In the genomic region with DNA sequence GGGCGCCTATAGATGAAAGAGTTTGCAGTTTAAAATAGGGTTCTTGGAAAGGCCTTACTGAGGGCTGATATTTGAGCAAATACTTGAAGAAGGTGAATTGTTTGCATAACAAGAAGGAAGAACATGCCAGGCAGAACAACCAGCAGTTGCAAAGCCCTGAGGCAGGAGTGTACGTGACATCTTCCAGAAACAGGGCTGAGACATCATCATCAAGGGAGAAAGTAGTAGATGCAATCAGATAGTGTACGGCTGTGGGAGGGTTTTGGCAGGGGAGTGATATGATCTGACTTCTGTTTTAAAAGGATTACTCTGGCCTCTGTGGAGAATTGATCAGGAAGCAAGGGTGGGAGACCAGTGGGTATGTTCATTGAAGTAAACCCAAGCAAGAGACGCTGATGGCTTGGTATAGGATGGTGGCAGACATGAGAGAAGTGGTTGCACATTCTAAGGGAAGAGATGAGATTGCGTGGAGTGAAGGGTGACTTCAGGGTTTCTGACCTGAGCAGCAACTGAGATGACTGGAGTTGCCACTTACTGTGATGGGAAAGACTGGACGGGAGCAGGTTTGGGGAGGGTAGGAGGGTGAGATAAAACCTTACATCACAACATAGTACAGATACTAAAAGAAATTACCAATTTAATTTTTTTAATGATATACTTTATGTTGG, we compare ENCODE assay signal across 2 cellular contexts.
A peak's percentile ranks its signal among the peaks of the same experiment; 100 is the strongest.
TF ChIP-seq lines count a peak whose summit lies in the region.

No MANE protein-coding gene starts in this region.

TF ChIP-seq in GM12891, 5 proteins besides CTCF, POLR2A, EP300 and RAD21:
- TF ChIP-seq SPI1 (IDR thresholded peaks at IDR 0.05; ENCODE audit: low read depth, low read length): no peak
- no peak for TF ChIP-seq PAX5 (IDR thresholded peaks at IDR 0.05; ENCODE audit: insufficient read depth, low read length, severe bottlenecking)
- TF ChIP-seq POLR2AphosphoS5 (IDR thresholded peaks at IDR 0.05; ENCODE audit: low read depth, low read length): no peak
- TF ChIP-seq POU2F2 (IDR thresholded peaks at IDR 0.05; ENCODE audit: low read depth, low read length): no peak
- TF ChIP-seq TAF1 (IDR thresholded peaks at IDR 0.05; ENCODE audit: low read depth, low read length): no peak

TF ChIP-seq in HepG2, 621 proteins besides CTCF, POLR2A, EP300 and RAD21:
- TF ChIP-seq, protein P1, sequence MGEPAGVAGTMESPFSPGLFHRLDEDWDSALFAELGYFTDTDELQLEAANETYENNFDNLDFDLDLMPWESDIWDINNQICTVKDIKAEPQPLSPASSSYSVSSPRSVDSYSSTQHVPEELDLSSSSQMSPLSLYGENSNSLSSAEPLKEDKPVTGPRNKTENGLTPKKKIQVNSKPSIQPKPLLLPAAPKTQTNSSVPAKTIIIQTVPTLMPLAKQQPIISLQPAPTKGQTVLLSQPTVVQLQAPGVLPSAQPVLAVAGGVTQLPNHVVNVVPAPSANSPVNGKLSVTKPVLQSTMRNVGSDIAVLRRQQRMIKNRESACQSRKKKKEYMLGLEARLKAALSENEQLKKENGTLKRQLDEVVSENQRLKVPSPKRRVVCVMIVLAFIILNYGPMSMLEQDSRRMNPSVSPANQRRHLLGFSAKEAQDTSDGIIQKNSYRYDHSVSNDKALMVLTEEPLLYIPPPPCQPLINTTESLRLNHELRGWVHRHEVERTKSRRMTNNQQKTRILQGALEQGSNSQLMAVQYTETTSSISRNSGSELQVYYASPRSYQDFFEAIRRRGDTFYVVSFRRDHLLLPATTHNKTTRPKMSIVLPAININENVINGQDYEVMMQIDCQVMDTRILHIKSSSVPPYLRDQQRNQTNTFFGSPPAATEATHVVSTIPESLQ (CRISPR knock-in tag; conservative IDR thresholded peaks at IDR 0.05): no peak
- TF ChIP-seq, protein P2, sequence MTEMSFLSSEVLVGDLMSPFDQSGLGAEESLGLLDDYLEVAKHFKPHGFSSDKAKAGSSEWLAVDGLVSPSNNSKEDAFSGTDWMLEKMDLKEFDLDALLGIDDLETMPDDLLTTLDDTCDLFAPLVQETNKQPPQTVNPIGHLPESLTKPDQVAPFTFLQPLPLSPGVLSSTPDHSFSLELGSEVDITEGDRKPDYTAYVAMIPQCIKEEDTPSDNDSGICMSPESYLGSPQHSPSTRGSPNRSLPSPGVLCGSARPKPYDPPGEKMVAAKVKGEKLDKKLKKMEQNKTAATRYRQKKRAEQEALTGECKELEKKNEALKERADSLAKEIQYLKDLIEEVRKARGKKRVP (CRISPR knock-in tag; IDR thresholded peaks at IDR 0.05): 0 out of 4 replicates have a peak, but pooled peaks of 1 of the 2 experiments have one; percentile 16
TF ChIP-seq in HepG2: peak in this region for 1.
